8 cellular contexts compared by ENCODE assay signal in the genomic region with DNA sequence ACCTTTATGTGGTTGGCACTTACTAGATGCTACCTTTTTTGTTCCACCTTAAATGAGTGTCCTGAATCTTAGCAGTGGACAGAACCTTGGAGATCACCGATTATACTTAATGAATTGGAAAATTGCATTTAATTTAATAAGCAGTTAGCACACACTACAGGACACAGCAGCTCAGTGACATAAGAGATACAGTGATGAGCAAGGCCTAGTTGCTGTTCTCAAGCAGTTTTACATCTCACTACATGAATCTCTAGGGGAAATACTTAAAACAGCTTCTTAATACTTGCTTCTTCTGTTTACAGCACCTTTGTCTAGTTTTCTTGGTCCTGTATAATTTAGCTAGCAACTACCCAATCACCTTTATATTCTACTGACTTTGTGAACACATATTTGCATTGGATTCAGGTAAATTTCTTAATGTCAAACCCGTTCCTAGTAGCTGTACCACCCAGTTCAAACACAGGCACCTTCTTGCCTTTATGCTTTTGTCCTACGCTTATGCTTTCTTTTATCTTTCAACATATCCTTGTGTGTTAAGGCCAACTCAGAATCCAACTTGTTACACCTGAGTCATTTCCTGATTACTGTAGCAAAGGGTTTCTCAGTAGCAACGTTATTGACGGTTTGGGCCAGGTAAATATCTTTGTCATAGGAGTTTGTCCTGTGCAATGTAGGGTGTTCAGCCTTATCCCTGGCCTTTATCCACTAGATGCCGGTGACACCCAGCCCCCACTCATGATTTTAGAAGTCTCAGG. TPM values are rescaled to one million over a fixed set of nuclear protein-coding genes. Genes with fewer than 3 reads are reported as not detected.
DNase-seq lines count a peak whose midpoint lies in the region; ATAC-seq, FAIRE-seq and TF ChIP-seq lines count a peak whose summit lies in the region.

No MANE protein-coding gene starts in this region.

- H3K27ac ChIP-seq in H1 (ENCODE audit: low read depth, low read length) = 0 out of 2 replicates have a peak overlapping the region, but pooled peaks have one; percentile 0
- peak overlapping the region; percentile 99 for H3K27ac ChIP-seq in osteoblast (ENCODE audit: low read depth, low read length)

- no peak overlapping the region for H2BK15ac ChIP-seq in H1 (ENCODE audit: low read length)

- no peak overlapping the region for H2BK12ac ChIP-seq in H1 (ENCODE audit: low read depth, low read length)

- FAIRE-seq in D721Med (lab: Jason Lieb, UNC) (peak; percentile 25), H1 (lab: Jason Lieb, UNC) (no peak)

- H3K36me3 ChIP-seq in H1 (ENCODE audit: control insufficient read depth in 2 of 4, insufficient read depth in 4 of 4, low read length in 3 of 4) = peaks cover 0 to 2% (median under 1%) of the 10 kb centered on the region in 4 experiments; a peak in 2 of 8 replicates
- peaks cover 2% of the 10 kb centered on the region for H3K36me3 ChIP-seq in osteoblast (ENCODE audit: insufficient read depth, low read length)

- peaks cover 17 to 86% of the 10 kb centered on the region in 2 experiments for H3K79me2 ChIP-seq in H1 (ENCODE audit: control insufficient read depth in 1 of 2, insufficient read depth in 2 of 2, low read length in 2 of 2)
- peaks cover 70% of the 10 kb centered on the region for H3K79me2 ChIP-seq in osteoblast (ENCODE audit: insufficient read depth, low read length)

- peak overlapping the region; percentile 95 for H3K4me3 ChIP-seq in NB4 (ENCODE audit: low read depth, low read length)
- H3K4me3 ChIP-seq in H1 (ENCODE audit: extremely low read depth in 1 of 4, insufficient read depth in 2 of 4, low read depth in 3 of 4, low read length in 4 of 4) = peak overlapping the region in 3 of 4 experiments; percentile 96 to 98 (median 97); a peak in 2 of 8 replicates
- peak overlapping the region; percentile 86 for H3K4me3 ChIP-seq in osteoblast (ENCODE audit: insufficient read depth, low read length)

- no peak overlapping the region for H2BK5ac ChIP-seq in H1 (ENCODE audit: low read depth, low read length)

- ATAC-seq in HG02571 (IDR thresholded peaks at IDR 0.05; ENCODE audit: unreplicated experiment) = no peak
- ATAC-seq in HG03521 (IDR thresholded peaks at IDR 0.05; ENCODE audit: unreplicated experiment) = no peak

- DNase-seq in D721Med (ENCODE audit: insufficient read length, low spot score) (no peak), NB4 (ENCODE audit: low read depth) (peak; percentile 6), H1 (ENCODE audit: low read depth in 1 of 2, low spot score in 2 of 2) (no peak), osteoblast (ENCODE audit: insufficient read length, low spot score, missing footprints) (no peak), T-helper 9 cell (no peak)
- DNase-seq in central memory CD4-positive, alpha-beta T cell = no peak

- H3K4ac ChIP-seq in H1 (replicated peaks; ENCODE audit: insufficient read length, low read depth, low read length) = no peak overlapping the region

- H3K23ac ChIP-seq in H1 (ENCODE audit: insufficient read length) = no peak overlapping the region

- peak overlapping the region in 1 of 4 experiments; percentile 59; a peak in 4 of 7 replicates for H3K9ac ChIP-seq in H1 (replicated peaks in 1 of 4; ENCODE audit: extremely low read depth in 1 of 4, low read depth in 3 of 4, low read length in 3 of 4)

- peaks cover 2 to 8% (median 5%) of the 10 kb centered on the region in 4 experiments; a peak in 4 of 7 replicates for H3K4me1 ChIP-seq in H1 (replicated peaks in 1 of 4; ENCODE audit: control insufficient read depth in 3 of 4, insufficient read depth in 4 of 4, low read length in 3 of 4)
- H3K4me1 ChIP-seq in osteoblast (ENCODE audit: insufficient read depth, low read length) = peaks cover 30% of the 10 kb centered on the region

- no peak overlapping the region for H2BK120ac ChIP-seq in H1 (replicated peaks; ENCODE audit: low read depth, low read length)

- no peaks in the 10 kb centered on the region for H3K27me3 ChIP-seq in H1 (replicated peaks in 1 of 4; ENCODE audit: control insufficient read depth in 3 of 4, extremely low read depth in 1 of 4, insufficient read depth in 3 of 4, low read length in 3 of 4)
- no peaks in the 10 kb centered on the region for H3K27me3 ChIP-seq in osteoblast (ENCODE audit: insufficient read depth, low read length)

- no peaks in the 10 kb centered on the region for H3K9me3 ChIP-seq in H1 (ENCODE audit: insufficient read depth in 2 of 2, low read depth in 1 of 2, low read length in 1 of 2)
- no peaks in the 10 kb centered on the region for H3K9me3 ChIP-seq in osteoblast (ENCODE audit: low read depth, low read length)

- H3K56ac ChIP-seq in H1 (replicated peaks; ENCODE audit: insufficient read length, low read depth, low read length) = no peak overlapping the region

- no peak overlapping the region for H2BK20ac ChIP-seq in H1 (ENCODE audit: low read length)

- H2AFZ ChIP-seq in H1 (ENCODE audit: low read length) = no peak overlapping the region
- no peak overlapping the region for H2AFZ ChIP-seq in osteoblast (ENCODE audit: low read length)

- H2AK5ac ChIP-seq in H1 (ENCODE audit: low read depth, low read length) = no peak overlapping the region

- H3K18ac ChIP-seq in H1 (ENCODE audit: extremely low read depth, low read length) = no peak overlapping the region

- H4K5ac ChIP-seq in H1 (ENCODE audit: insufficient read length, low read depth, low read length) = no peak overlapping the region

- H4K20me1 ChIP-seq in H1 (replicated peaks in 1 of 2; ENCODE audit: control insufficient read depth in 1 of 2, insufficient read depth in 2 of 2, low read length in 2 of 2) (peaks cover 0 to 2% of the 10 kb centered on the region in 2 experiments), osteoblast (ENCODE audit: insufficient read depth, low read length) (peaks cover 11% of the 10 kb centered on the region)

- TF ChIP-seq CTCF in D721Med (IDR thresholded peaks at IDR 0.05; ENCODE audit: insufficient read depth, missing control alignments) (no peak), NB4 (IDR thresholded peaks at IDR 0.05; ENCODE audit: low read depth, low read length) (no peak), H1 (IDR thresholded peaks at IDR 0.05; ENCODE audit: control extremely low read depth in 1 of 3, insufficient read depth in 1 of 3, low read depth in 1 of 3, low read length in 3 of 3) (no peak), osteoblast (IDR thresholded peaks at IDR 0.05; ENCODE audit: extremely low read depth, low read depth, low read length) (no peak)

- POLR2A ChIA-PET in H1 (lab: Charles Lee; ENCODE audit: partially characterized antibody) = interaction anchor here (0.9 to 3.8 kb wide), 4 partner anchors 22 to 37 kb away, joined by 3 to 29 read pairs (median 16); a partner anchor contains a TSS

- no peak for TF ChIP-seq EP300 in H1 (IDR thresholded peaks at IDR 0.05; ENCODE audit: borderline replicate concordance in 1 of 2, low read depth in 2 of 2, low read length in 2 of 2)

- no peak overlapping the region for H4K8ac ChIP-seq in H1 (ENCODE audit: extremely low read depth, insufficient read depth, low read length)

- TF ChIP-seq RAD21 in H1 (IDR thresholded peaks at IDR 0.05 in 1 of 2, conservative IDR thresholded peaks at IDR 0.05 in 1 of 2; ENCODE audit: low read depth in 2 of 2, low read length in 2 of 2) = no peak

- no peak overlapping the region for H4K91ac ChIP-seq in H1 (replicated peaks; ENCODE audit: insufficient read length, low read length)

- TF ChIP-seq POLR2A in NB4 (IDR thresholded peaks at IDR 0.05; ENCODE audit: extremely low read depth, insufficient read length) (no peak), H1 (IDR thresholded peaks at IDR 0.05; ENCODE audit: control extremely low read depth in 1 of 2, low read depth in 2 of 2, low read length in 2 of 2) (no peak)

- CTCF ChIA-PET in H1 (lab: Charles Lee; ENCODE audit: partially characterized antibody) = no interaction called here

- H3K4me2 ChIP-seq in H1 (ENCODE audit: insufficient read depth in 1 of 2, low read depth in 2 of 2, low read length in 2 of 2) = peak overlapping the region; percentile 71 to 81; a peak in 3 of 4 replicates
- peak overlapping the region; percentile 88 for H3K4me2 ChIP-seq in osteoblast (ENCODE audit: insufficient read depth, low read length)

- no peaks in the 10 kb centered on the region; the same call in 1 of the 2 replicates for H3K23me2 ChIP-seq in H1 (ENCODE audit: low read depth, low read length)

- peaks cover 2% of the 10 kb centered on the region; the same call in 1 of the 2 replicates for H3K79me1 ChIP-seq in H1 (ENCODE audit: low read depth, low read length)

- H3K14ac ChIP-seq in H1 (ENCODE audit: insufficient read length) = no peak overlapping the region

- WGBS in H1 (ENCODE audit: extremely low coverage in 1 of 2, insufficient coverage in 1 of 2, insufficient read length in 1 of 2, insufficient replicate concordance in 2 of 2, low coverage in 1 of 2, low lambda C conversion rate in 2 of 2, missing lambda C conversion rate in 1 of 2), 2 experiments = 88% methylated on average over 6 of the region's 6 CpGs; no CpG with 5 or more reads in 1 of the 2 experiments

TF ChIP-seq in H1, 55 proteins besides CTCF, POLR2A, EP300 and RAD21:
- TF ChIP-seq KDM5A (IDR thresholded peaks at IDR 0.05; ENCODE audit: low read length) = no peak
- TF ChIP-seq SUZ12 (IDR thresholded peaks at IDR 0.05; ENCODE audit: low read length) = no peak

RNA-seq across cellular contexts. Expression of a gene that starts 1.8 kb away (rescaled TPM):
- total RNA-seq in H1 (2021; fragmentation: NEBNext Ultra II Directional; extraction: Animal tissue kit (Norgen Biotek cat#: 25700)) = 27.8 and 29.7 TPM in 2 replicates
- 17.0 and 22.0 TPM in 2 replicates for polyA plus RNA-seq in H1 (2011; rRNA removed)
- polyA plus RNA-seq in H1 (2011; cell fraction: cytosol; rRNA removed) = 22.5 TPM
- polyA plus RNA-seq in H1 (2011; cell fraction: nucleus; rRNA removed) = 18.9 TPM
- 11.4 to 21.0 TPM (median 13.5 TPM) in 4 replicates for polyA plus RNA-seq in H1 (2012, experiment 1 of 2)
- polyA plus RNA-seq in H1 (2012, experiment 2 of 2) = 3.5 TPM
- 21.2 TPM for polyA plus RNA-seq in H1 (2013, experiment 1 of 2)
- polyA plus RNA-seq in H1 (2013, experiment 2 of 2) = 21.7 TPM
- polyA minus RNA-seq in H1 (2011; rRNA and poly(A)+ RNA removed) = 32.6 and 35.1 TPM in 2 replicates
- polyA minus RNA-seq in H1 (2011; cell fraction: cytosol; rRNA and poly(A)+ RNA removed) = 15.3 TPM
- 46.6 TPM for polyA minus RNA-seq in H1 (2011; cell fraction: nucleus; rRNA and poly(A)+ RNA removed)
- total RNA-seq in osteoblast = 45.6 and 56.0 TPM in 2 replicates

RNA-seq across cellular contexts. Expression of a gene that starts 28.6 kb away (rescaled TPM):
- 30.8 and 32.6 TPM in 2 replicates for total RNA-seq in H1 (2021; fragmentation: NEBNext Ultra II Directional; extraction: Animal tissue kit (Norgen Biotek cat#: 25700))
- 12.5 and 18.7 TPM in 2 replicates for polyA plus RNA-seq in H1 (2011; rRNA removed)
- polyA plus RNA-seq in H1 (2011; cell fraction: cytosol; rRNA removed) = 16.5 TPM
- 10.7 TPM for polyA plus RNA-seq in H1 (2011; cell fraction: nucleus; rRNA removed)
- polyA plus RNA-seq in H1 (2012, experiment 1 of 2) = 13.9 to 30.1 TPM (median 14.6 TPM) in 4 replicates
- polyA plus RNA-seq in H1 (2012, experiment 2 of 2) = 20.2 TPM
- polyA plus RNA-seq in H1 (2013, experiment 1 of 2) = 38.2 TPM
- 47.4 TPM for polyA plus RNA-seq in H1 (2013, experiment 2 of 2)
- polyA minus RNA-seq in H1 (2011; rRNA and poly(A)+ RNA removed) = 10.9 and 13.5 TPM in 2 replicates
- 9.8 TPM for polyA minus RNA-seq in H1 (2011; cell fraction: cytosol; rRNA and poly(A)+ RNA removed)
- 15.1 TPM for polyA minus RNA-seq in H1 (2011; cell fraction: nucleus; rRNA and poly(A)+ RNA removed)
- total RNA-seq in osteoblast = 26.8 and 30.0 TPM in 2 replicates
